24 cellular contexts compared by ENCODE assay signal in genomic region chr7:47354831-47355541, GRCh38.
A peak's percentile ranks its signal among the peaks of the same experiment; 100 is the strongest.
DNase-seq lines count a peak whose midpoint lies in the region; ATAC-seq and TF ChIP-seq lines count a peak whose summit lies in the region.
"Had no signal": no experiment of that assay in that cellular context is flagged by ENCODE, and none has a peak within 500 bp of the region (broad histone marks: within the 10 kb centered on the region; RNA-seq: fewer than 3 reads in every experiment).

No MANE protein-coding gene starts in this region.

- H3K36me3 Mint-ChIP-seq in neural progenitor cell = no peaks in the 10 kb centered on the region
- H3K36me3 Mint-ChIP-seq: activated naive CD4-positive, alpha-beta T cell treated with anti-CD3 and anti-CD28 coated beads, Interleukin-2, amount 10 ng/mL, durations not matched to agents 7 days and 5 days; CD8-positive, alpha-beta memory T cell; naive thymus-derived CD4-positive, alpha-beta T cell had no signal

- ATAC-seq in right cardiac atrium = peak; percentile 51 to 53
- no peak for ATAC-seq in HG02970 (IDR thresholded peaks at IDR 0.05; ENCODE audit: low FRiP score, unreplicated experiment)
- ATAC-seq: gastroesophageal sphincter; naive thymus-derived CD4-positive, alpha-beta T cell; right lobe of liver; stimulated activated naive CD8-positive, alpha-beta T cell treated with anti-CD3 and anti-CD28 coated beads, Interleukin-15, Interleukin-2, amounts not matched to agents 100 U/mL and 50 U/mL, for 24 hours had no signal

- no peaks in the 10 kb centered on the region for H3K79me2 ChIP-seq in neural progenitor cell (ENCODE audit: low read depth)

- no peaks in the 10 kb centered on the region for H3F3A ChIP-seq in neural progenitor cell (ENCODE audit: low read depth)

- no peak overlapping the region for H3K4me3 Mint-ChIP-seq in neural progenitor cell
- H3K4me3 Mint-ChIP-seq: activated CD4-positive, alpha-beta T cell treated with anti-CD3 and anti-CD28 coated beads, Interleukin-2, amount 10 ng/mL, durations not matched to agents 24 days and 14 days; activated naive CD4-positive, alpha-beta T cell treated with anti-CD3 and anti-CD28 coated beads, Interleukin-2, amount 10 ng/mL, durations not matched to agents 7 days and 5 days; CD8-positive, alpha-beta memory T cell; naive thymus-derived CD4-positive, alpha-beta T cell had no signal

- H2AFZ ChIP-seq in neural progenitor cell (replicated peaks) = no peak overlapping the region

- H3K9ac ChIP-seq in duodenal mucosa (ENCODE audit: low read depth in 1 of 2, low read length in 2 of 2) = peak overlapping the region in 1 of 2 donors; percentile 22
- no peak overlapping the region for H3K9ac ChIP-seq in neural progenitor cell
- H3K9ac ChIP-seq: SK-N-SH had no signal

- TF ChIP-seq CTCF in neural progenitor cell (IDR thresholded peaks at IDR 0.05) = no peak

- H3K36me3 ChIP-seq in duodenal mucosa (ENCODE audit: control insufficient read depth in 1 of 2, insufficient read depth in 2 of 2, low read length in 2 of 2) (peaks cover 3 to 20% of the 10 kb centered on the region in 2 donors), neural progenitor cell (no peaks in the 10 kb centered on the region)
- H3K36me3 ChIP-seq: gastroesophageal sphincter, thyroid gland had no signal

- H3K4me1 ChIP-seq in duodenal mucosa (ENCODE audit: control insufficient read depth in 1 of 2, insufficient read depth in 2 of 2, low read length in 2 of 2) = peaks cover 29 to 33% of the 10 kb centered on the region in 2 donors
- H3K4me1 ChIP-seq in right cardiac atrium (ENCODE audit: control insufficient read depth, insufficient read depth, low read length) = no peaks in the 10 kb centered on the region
- no peaks in the 10 kb centered on the region for H3K4me1 ChIP-seq in neural progenitor cell

- H4K20me1 ChIP-seq in neural progenitor cell (ENCODE audit: low read depth) = no peaks in the 10 kb centered on the region

- H3K4me3 ChIP-seq in duodenal mucosa (ENCODE audit: low read depth in 1 of 2, low read length in 2 of 2) (peak overlapping the region; percentile 11 to 16), right cardiac atrium (ENCODE audit: low read length) (no peak overlapping the region), neural progenitor cell (no peak overlapping the region)
- H3K4me3 ChIP-seq: gastroesophageal sphincter, right lobe of liver, thyroid gland had no signal

- DNase-seq in right cardiac atrium = peak in 2 of 3 donors; percentile 72 to 76
- no peak for DNase-seq in neural progenitor cell (ENCODE audit: low spot score)
- no peak for DNase-seq in kidney glomerular epithelial cell (lab: John Stamatoyannopoulos, UW)
- DNase-seq in ureter (ENCODE audit: low spot score) = no peak
- no peak for DNase-seq in AG20443 (ENCODE audit: low spot score)
- DNase-seq: activated CD4-positive, alpha-beta T cell treated with anti-CD3 and anti-CD28 coated beads, Interleukin-2, amount 10 ng/mL, durations not matched to agents 24 days and 14 days; activated naive CD4-positive, alpha-beta T cell treated with anti-CD3 and anti-CD28 coated beads, Interleukin-2, amount 10 ng/mL, durations not matched to agents 7 days and 5 days; CD8-positive, alpha-beta memory T cell; cortex of kidney; islet precursor cell; Karpas-422; mammary epithelial cell; naive thymus-derived CD4-positive, alpha-beta T cell; NCI-H1694; NCI-H69; RPMI8226; stimulated activated naive CD8-positive, alpha-beta T cell treated with anti-CD3 and anti-CD28 coated beads, Interleukin-15, Interleukin-2, amounts not matched to agents 100 U/mL and 50 U/mL, for 24 hours; T-helper 2 cell; thyroid gland had no signal

- no peaks in the 10 kb centered on the region for H3K9me3 Mint-ChIP-seq in neural progenitor cell
- H3K9me3 Mint-ChIP-seq: activated CD4-positive, alpha-beta T cell treated with anti-CD3 and anti-CD28 coated beads, Interleukin-2, amount 10 ng/mL, durations not matched to agents 24 days and 14 days; activated naive CD4-positive, alpha-beta T cell treated with anti-CD3 and anti-CD28 coated beads, Interleukin-2, amount 10 ng/mL, durations not matched to agents 7 days and 5 days; CD8-positive, alpha-beta memory T cell; naive thymus-derived CD4-positive, alpha-beta T cell had no signal

- no peaks in the 10 kb centered on the region for H3K9me3 ChIP-seq in duodenal mucosa (ENCODE audit: control insufficient read depth in 1 of 2, low read length in 2 of 2)
- no peaks in the 10 kb centered on the region for H3K9me3 ChIP-seq in right cardiac atrium (ENCODE audit: control insufficient read depth, low read length)
- no peaks in the 10 kb centered on the region for H3K9me3 ChIP-seq in neural progenitor cell (ENCODE audit: low read depth)
- H3K9me3 ChIP-seq: gastroesophageal sphincter, right lobe of liver, SK-N-SH, thyroid gland had no signal

- WGBS in right cardiac atrium = 67% methylated on average over 22 of the region's 22 CpGs

- no peaks in the 10 kb centered on the region for H3K27me3 ChIP-seq in duodenal mucosa (ENCODE audit: control insufficient read depth in 1 of 2, insufficient read depth in 2 of 2, low read length in 2 of 2)
- H3K27me3 ChIP-seq in right cardiac atrium (ENCODE audit: control insufficient read depth, insufficient read depth) = no peaks in the 10 kb centered on the region
- H3K27me3 ChIP-seq in neural progenitor cell = no peaks in the 10 kb centered on the region
- H3K27me3 ChIP-seq: gastroesophageal sphincter, right lobe of liver, thyroid gland had no signal

- H3K4me1 Mint-ChIP-seq in neural progenitor cell = peaks cover 18% of the 10 kb centered on the region
- H3K4me1 Mint-ChIP-seq: activated CD4-positive, alpha-beta T cell treated with anti-CD3 and anti-CD28 coated beads, Interleukin-2, amount 10 ng/mL, durations not matched to agents 24 days and 14 days; activated naive CD4-positive, alpha-beta T cell treated with anti-CD3 and anti-CD28 coated beads, Interleukin-2, amount 10 ng/mL, durations not matched to agents 7 days and 5 days; CD8-positive, alpha-beta memory T cell had no signal

- no peak overlapping the region for H3K4me2 ChIP-seq in neural progenitor cell
- H3K4me2 ChIP-seq: SK-N-SH had no signal

- H3K27ac Mint-ChIP-seq in neural progenitor cell = peak overlapping the region; percentile 85
- H3K27ac Mint-ChIP-seq: activated CD4-positive, alpha-beta T cell treated with anti-CD3 and anti-CD28 coated beads, Interleukin-2, amount 10 ng/mL, durations not matched to agents 24 days and 14 days; activated naive CD4-positive, alpha-beta T cell treated with anti-CD3 and anti-CD28 coated beads, Interleukin-2, amount 10 ng/mL, durations not matched to agents 7 days and 5 days; CD8-positive, alpha-beta memory T cell had no signal

- intact Hi-C loops in right cardiac atrium (cut with DNase I) = no loop called here

- H3K27ac ChIP-seq in duodenal mucosa (ENCODE audit: low read depth, low read length) = no peak overlapping the region
- H3K27ac ChIP-seq in right cardiac atrium (ENCODE audit: low read length) = peak overlapping the region; percentile 21
- H3K27ac ChIP-seq in neural progenitor cell = no peak overlapping the region
- H3K27ac ChIP-seq: gastroesophageal sphincter, right lobe of liver had no signal

- no peaks in the 10 kb centered on the region for H3K27me3 Mint-ChIP-seq in neural progenitor cell (ENCODE audit: insufficient read depth, low read depth)
- H3K27me3 Mint-ChIP-seq: activated CD4-positive, alpha-beta T cell treated with anti-CD3 and anti-CD28 coated beads, Interleukin-2, amount 10 ng/mL, durations not matched to agents 24 days and 14 days; activated naive CD4-positive, alpha-beta T cell treated with anti-CD3 and anti-CD28 coated beads, Interleukin-2, amount 10 ng/mL, durations not matched to agents 7 days and 5 days; CD8-positive, alpha-beta memory T cell; naive thymus-derived CD4-positive, alpha-beta T cell had no signal

Comparison
In these comparisons a context has a peak if more than half of its experiments do, and no peak if none do; other contexts are left out.
1. H3K4me3 ChIP-seq: peak in duodenal mucosa (2 of 2); none in right cardiac atrium (single experiment) and neural progenitor cell (single experiment).
2. DNase-seq: peak in right cardiac atrium (2 of 3); none in neural progenitor cell (single experiment), kidney glomerular epithelial cell (single experiment), ureter (single experiment) and AG20443 (single experiment).